In genomic region chr14:90383731-90384542, GRCh38 we compare ENCODE assay signal across 8 cellular contexts. TPM values are rescaled to one million over a fixed set of nuclear protein-coding genes. Genes with fewer than 3 reads are reported as not detected.
DNase-seq lines count a peak whose midpoint lies in the region; ATAC-seq and TF ChIP-seq lines count a peak whose summit lies in the region.

No MANE protein-coding gene starts in this region.

- H3K9me3 ChIP-seq in heart right ventricle (no peaks in the 10 kb centered on the region), prostate gland (no peaks in the 10 kb centered on the region)

- H3K9me3 Mint-ChIP-seq in activated naive CD4-positive, alpha-beta T cell treated with anti-CD3 and anti-CD28 coated beads, Interleukin-2, amount 10 ng/mL, durations not matched to agents 7 days and 5 days, result no peaks in the 10 kb centered on the region

- H3K4me1 ChIP-seq in heart right ventricle (peaks cover 6 to 51% (median 34%) of the 10 kb centered on the region in 9 donors), prostate gland (replicated peaks) (peaks cover 9% of the 10 kb centered on the region)

- H3K4me3 ChIP-seq in heart right ventricle, result peak overlapping the region; percentile 14 to 75 (median 66)
- H3K4me3 ChIP-seq in prostate gland, result peak overlapping the region; percentile 49 to 63

- WGBS in heart right ventricle, 2 donors, result 1 to 2% methylated on average over 37 of the region's 37 CpGs
- WGBS in prostate gland, result 5% methylated on average over 21 of the region's 37 CpGs

- peak; percentile 29 for ATAC-seq in HG03460 (IDR thresholded peaks at IDR 0.05; ENCODE audit: unreplicated experiment)
- ATAC-seq in heart right ventricle, result peak; percentile 14 to 57 (median 46)
- no peak for ATAC-seq in GM19467 (IDR thresholded peaks at IDR 0.05; ENCODE audit: unreplicated experiment)

- peaks cover 5% of the 10 kb centered on the region for H3K27me3 Mint-ChIP-seq in activated naive CD4-positive, alpha-beta T cell treated with anti-CD3 and anti-CD28 coated beads, Interleukin-2, amount 10 ng/mL, durations not matched to agents 7 days and 5 days

- H3K36me3 ChIP-seq in heart right ventricle, result no peaks in the 10 kb centered on the region
- H3K36me3 ChIP-seq in prostate gland, result no peaks in the 10 kb centered on the region

- H3K27ac ChIP-seq in RWPE1 (peak overlapping the region; percentile 93), heart right ventricle (peak overlapping the region; percentile 95 to 100 (median 99)), prostate gland (peak overlapping the region; percentile 99 to 100)

- POLR2A ChIA-PET in RWPE1 (lab: Yijun Ruan, JAX; ENCODE audit: low non-redundant PET), result interaction anchor here (0.8 to 1.2 kb wide), 2 partner anchors 13 to 369 kb away, joined by 3 to 6 read pairs; partner anchors contain the start of gene CALM1

- no peak overlapping the region for H3K4me3 Mint-ChIP-seq in activated naive CD4-positive, alpha-beta T cell treated with anti-CD3 and anti-CD28 coated beads, Interleukin-2, amount 10 ng/mL, durations not matched to agents 7 days and 5 days

- CTCF ChIA-PET in RWPE1 (lab: Yijun Ruan, JAX), result interaction anchor here (0.6 to 1.2 kb wide), 5 partner anchors 15 to 97 kb away, joined by 3 to 7 read pairs (median 4); no protein-coding TSS in a partner anchor
- CTCF ChIA-PET in activated naive CD4-positive, alpha-beta T cell treated with anti-CD3 and anti-CD28 coated beads, Interleukin-2, amount 10 ng/mL, durations not matched to agents 7 days and 5 days (lab: Charles Lee), result interaction anchor here (0.7 to 2.8 kb wide), 4 partner anchors 13 to 19 kb away, joined by 3 to 10 read pairs (median 6); partner anchors contain the start of gene CALM1

- H3K36me3 Mint-ChIP-seq in activated naive CD4-positive, alpha-beta T cell treated with anti-CD3 and anti-CD28 coated beads, Interleukin-2, amount 10 ng/mL, durations not matched to agents 7 days and 5 days, result no peaks in the 10 kb centered on the region

- H3K27ac Mint-ChIP-seq in activated naive CD4-positive, alpha-beta T cell treated with anti-CD3 and anti-CD28 coated beads, Interleukin-2, amount 10 ng/mL, durations not matched to agents 7 days and 5 days, result no peak overlapping the region

- intact Hi-C loops in heart right ventricle (cut with DNase I) (loop anchor here in 9 of 10 donors (1.0 to 5.0 kb wide), 8 partner anchors 12 to 375 kb away; partner anchors contain the start of genes NRDE2 (in 5 of the 9) and CALM1 (in 2 of the 9)), prostate gland (cut with DNase I) (loop anchor here (2.0 to 5.0 kb wide), 3 partner anchors 13 to 127 kb away; partner anchors contain the start of genes CALM1, NRDE2 and PSMC1)

- DNase-seq in NCI-H524 (lab: John Stamatoyannopoulos, UW) (peak; percentile 75 to 81), NCI-H524 treated with DMSO at 0.1 percent for 48 hours (lab: John Stamatoyannopoulos, UW) (no peak), RWPE1 (ENCODE audit: low spot score) (peak; percentile 18), heart right ventricle (peak; percentile 57 to 67), prostate gland (ENCODE audit: low spot score) (peak; percentile 58)
- DNase-seq in activated naive CD4-positive, alpha-beta T cell treated with anti-CD3 and anti-CD28 coated beads, Interleukin-2, amount 10 ng/mL, durations not matched to agents 7 days and 5 days, result peak; percentile 81

- no peak for TF ChIP-seq POLR2A in prostate gland (IDR thresholded peaks at IDR 0.05)

- peaks cover 24% of the 10 kb centered on the region for H3K4me1 Mint-ChIP-seq in activated naive CD4-positive, alpha-beta T cell treated with anti-CD3 and anti-CD28 coated beads, Interleukin-2, amount 10 ng/mL, durations not matched to agents 7 days and 5 days

- no peak for TF ChIP-seq CTCF in RWPE1 (conservative IDR thresholded peaks at IDR 0.05; ENCODE audit: low read depth)
- no peak for TF ChIP-seq CTCF in heart right ventricle (IDR thresholded peaks at IDR 0.05)
- no peak for TF ChIP-seq CTCF in prostate gland (IDR thresholded peaks at IDR 0.05)

- H3K27me3 ChIP-seq in heart right ventricle (no peaks in the 10 kb centered on the region), prostate gland (replicated peaks; ENCODE audit: insufficient read depth) (no peaks in the 10 kb centered on the region)

RNA-seq across cellular contexts. Expression of gene CALM1, which starts 12.9 kb away (rescaled TPM):
- total RNA-seq in heart right ventricle, result 100 to 1,000 TPM; 409 to 787 (median 454) TPM
- 100 to 1,000 TPM; 293 to 352 TPM for polyA plus RNA-seq in heart right ventricle
- 100 to 1,000 TPM; 237 to 287 TPM for total RNA-seq in prostate gland

RNA-seq across cellular contexts. Expression of gene NRDE2, which starts 52.2 kb away (rescaled TPM):
- total RNA-seq in heart right ventricle (10 to 100 TPM; 11.2 to 16.7 (median 13.5) TPM), prostate gland (10 to 100 TPM; 18.8 to 21.5 TPM)
- polyA plus RNA-seq in heart right ventricle, result 10 to 100 TPM in 1 of 2 donors, 1 to 10 TPM in 1; 4.3 to 15.9 TPM
